ENCODE assay signal across 8 cellular contexts in the genomic region with DNA sequence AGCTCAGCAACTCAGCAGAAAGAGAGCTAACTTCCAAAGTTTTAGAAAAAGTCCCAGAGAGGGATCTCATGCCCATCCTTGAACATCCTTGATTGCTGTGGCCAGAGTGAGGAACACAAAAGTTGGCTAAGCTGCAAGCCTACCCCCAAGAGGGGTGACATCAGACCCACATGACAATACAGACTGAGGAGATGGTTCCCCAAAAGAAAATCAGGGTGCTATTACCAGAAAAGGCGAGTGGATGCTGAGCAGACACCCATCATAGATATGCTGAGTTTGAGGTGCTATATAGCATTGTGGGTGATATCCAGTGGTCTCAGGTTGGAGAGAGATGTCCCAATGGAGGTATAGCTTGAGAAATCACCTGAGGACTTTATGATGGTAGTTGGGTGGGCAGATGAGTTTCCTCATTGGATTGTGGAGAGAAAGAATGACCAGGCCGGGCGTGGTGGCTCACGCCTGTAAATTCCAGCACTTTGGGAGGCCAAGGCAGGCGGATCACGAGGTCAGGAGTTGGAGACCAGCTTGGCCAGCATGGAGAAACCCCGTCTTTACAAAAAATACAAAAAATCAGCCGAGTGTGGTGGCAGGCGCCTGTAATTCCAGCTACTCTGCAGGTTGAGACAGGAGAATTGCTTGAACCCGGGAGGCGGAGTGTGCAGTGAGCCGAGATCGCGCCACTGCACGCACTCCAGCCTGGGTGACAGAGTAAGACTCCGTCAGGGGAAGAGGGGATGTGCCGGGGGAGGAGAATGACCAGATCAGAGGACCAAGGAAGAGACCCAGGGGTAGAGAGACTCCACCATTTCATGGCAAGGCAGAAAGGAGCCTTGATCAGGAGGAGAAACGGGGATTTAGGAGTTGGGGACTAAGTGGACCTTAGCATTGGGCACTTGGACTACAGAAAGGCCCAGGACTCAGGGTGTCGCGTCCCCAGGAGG. TPM values are rescaled to one million over a fixed set of nuclear protein-coding genes. Genes with fewer than 3 reads are reported as not detected.
A peak's percentile ranks its signal among the peaks of the same experiment; 100 is the strongest.
DNase-seq lines count a peak whose midpoint lies in the region; ATAC-seq, FAIRE-seq and TF ChIP-seq lines count a peak whose summit lies in the region.

No MANE protein-coding gene starts in this region.

- CTCF ChIA-PET in BJ (lab: Yijun Ruan, JAX): interaction anchor here (0.7 to 13.0 kb wide), 8 partner anchors 9 to 78 kb away, joined by 3 to 200 read pairs (median 7); partner anchors contain the start of genes CARMIL3 and DCAF11

- no peak for TF ChIP-seq POLR2A in H54 (IDR thresholded peaks at IDR 0.05; ENCODE audit: low read depth, low read length)

- peaks cover 46% of the 10 kb centered on the region for H3K4me1 Mint-ChIP-seq in nephron progenitor cell

- peaks cover 12% of the 10 kb centered on the region for H3K27me3 Mint-ChIP-seq in nephron progenitor cell (ENCODE audit: low read depth, poor library complexity)

- no peak for DNase-seq in BJ (ENCODE audit: low read depth)
- DNase-seq in NAMALWA (ENCODE audit: low spot score): peak; percentile 25
- no peak for DNase-seq in effector memory CD4-positive, alpha-beta T cell
- no peak for DNase-seq in nephron progenitor cell
- no peak for DNase-seq in hypothalamus (lab: John Stamatoyannopoulos, UW)
- no peak for DNase-seq in H54 (ENCODE audit: insufficient read length, low spot score)
- no peak for DNase-seq in activated gamma-delta T cell treated with Interleukin-2 at 50 U/mL for 16 hours

- peaks cover 9% of the 10 kb centered on the region for H3K36me3 ChIP-seq in BJ (ENCODE audit: control insufficient read depth, insufficient read depth, low read length)
- peaks cover 3% of the 10 kb centered on the region for H3K36me3 ChIP-seq in effector memory CD4-positive, alpha-beta T cell (ENCODE audit: control insufficient read depth, insufficient read depth, low read length)

- H3K27ac Mint-ChIP-seq in nephron progenitor cell: peak overlapping the region; percentile 93

- H3K27me3 ChIP-seq in BJ (ENCODE audit: control insufficient read depth, insufficient read depth, low read length): no peaks in the 10 kb centered on the region
- H3K27me3 ChIP-seq in effector memory CD4-positive, alpha-beta T cell (replicated peaks; ENCODE audit: control insufficient read depth, insufficient read depth, low read length, poor library complexity, severe bottlenecking): no peaks in the 10 kb centered on the region

- no peak for FAIRE-seq in H54 (lab: Jason Lieb, UNC)

- H3K36me3 Mint-ChIP-seq in nephron progenitor cell (ENCODE audit: low read depth): no peaks in the 10 kb centered on the region

- no peak for ATAC-seq in GM19035 (IDR thresholded peaks at IDR 0.05; ENCODE audit: unreplicated experiment)

- H3K27ac ChIP-seq in effector memory CD4-positive, alpha-beta T cell (ENCODE audit: insufficient read depth, low read length, poor library complexity, severe bottlenecking): peak overlapping the region; percentile 84

- peak overlapping the region; percentile 82; the same call in 1 of the 2 replicates for H3K4me3 ChIP-seq in BJ (ENCODE audit: low read depth, low read length)
- H3K4me3 ChIP-seq in effector memory CD4-positive, alpha-beta T cell (ENCODE audit: insufficient read depth, low read depth, low read length, poor library complexity, severe bottlenecking): peak overlapping the region; percentile 90

- H3K4me3 Mint-ChIP-seq in nephron progenitor cell: peak overlapping the region; percentile 96

- POLR2A ChIA-PET in BJ (lab: Charles Lee): interaction anchor here (0.6 to 1.4 kb wide), 3 partner anchors 16 to 145 kb away, joined by 3 to 6 read pairs (median 4); partner anchors contain the start of genes DCAF11 and NRL

- H3K9me3 Mint-ChIP-seq in nephron progenitor cell: no peaks in the 10 kb centered on the region

- no peaks in the 10 kb centered on the region for H3K9me3 ChIP-seq in effector memory CD4-positive, alpha-beta T cell (ENCODE audit: control insufficient read depth, low read length)

- TF ChIP-seq CTCF in BJ (IDR thresholded peaks at IDR 0.05; ENCODE audit: insufficient read depth, low read depth, low read length) (no peak), nephron progenitor cell (IDR thresholded peaks at IDR 0.05) (no peak)

- no peaks in the 10 kb centered on the region for H3K4me1 ChIP-seq in effector memory CD4-positive, alpha-beta T cell (ENCODE audit: control insufficient read depth, insufficient read depth, low read length, poor library complexity, severe bottlenecking)

RNA-seq across cellular contexts. Expression of gene PCK2, which starts 0.9 kb away (rescaled TPM):
- 141 and 227 TPM in 2 replicates for polyA plus RNA-seq in BJ (2011; rRNA removed)
- polyA minus RNA-seq in BJ (2011; rRNA and poly(A)+ RNA removed): 241 and 308 TPM in 2 replicates

RNA-seq across cellular contexts. Expression of gene DCAF11, which starts 21.3 kb away (rescaled TPM):
- polyA plus RNA-seq in BJ (2011; rRNA removed): 41.5 and 50.0 TPM in 2 replicates
- polyA minus RNA-seq in BJ (2011; rRNA and poly(A)+ RNA removed): 33.1 and 44.7 TPM in 2 replicates

RNA-seq across cellular contexts. Expression of gene NRL, which starts 21.5 kb away (rescaled TPM):
- 0.59 and 0.91 TPM in 2 replicates for polyA plus RNA-seq in BJ (2011; rRNA removed)
- 0.31 and 0.43 TPM in 2 replicates for polyA minus RNA-seq in BJ (2011; rRNA and poly(A)+ RNA removed)

RNA-seq across cellular contexts. Expression of gene CPNE6, which starts 21.9 kb away (rescaled TPM):
- not detected in 2 replicates for polyA plus RNA-seq in BJ (2011; rRNA removed)
- polyA minus RNA-seq in BJ (2011; rRNA and poly(A)+ RNA removed): not detected in 2 replicates

RNA-seq across cellular contexts. Expression of gene FITM1, which starts 37.2 kb away (rescaled TPM):
- polyA plus RNA-seq in BJ (2011; rRNA removed): 0.10 and 0.23 TPM in 2 replicates
- polyA minus RNA-seq in BJ (2011; rRNA and poly(A)+ RNA removed): 0.24 TPM in 1 of 2 replicates, not detected in the other
